ENCODE assay signal across 35 cellular contexts in genomic region chr3:158737410-158737809, GRCh38. TPM values are rescaled to one million over a fixed set of nuclear protein-coding genes. Genes with fewer than 3 reads are reported as not detected.
"Had no signal": no experiment of that assay in that cellular context is flagged by ENCODE, and none has a peak within 500 bp of the region (broad histone marks: within the 10 kb centered on the region; RNA-seq: fewer than 3 reads in every experiment).

No MANE protein-coding gene starts in this region.

- DNase-seq: Karpas-422, Kasumi-1, MG63, MM.1S, MV-4-11, NCI-H1048, NCI-H1092, NCI-H1092 treated with DMSO at 0.1 percent for 48 hours, NCI-H1105, NCI-H1105 treated with DMSO at 0.1 percent for 48 hours, NCI-H1417, NCI-H1417 treated with DMSO at 0.1 percent for 48 hours, NCI-H1436, NCI-H1436 treated with DMSO at 0.1 percent for 48 hours, NCI-H146, NCI-H1694, NCI-H1694 treated with DMSO at 0.1 percent for 48 hours, NCI-H187, NCI-H187 treated with DMSO at 0.1 percent for 48 hours, NCI-H1930, NCI-H2029, NCI-H2029 treated with DMSO at 0.1 percent for 48 hours, NCI-H2081, NCI-H2081 treated with DMSO at 0.1 percent for 48 hours, NCI-H2107, NCI-H2171, NCI-H2171 treated with DMSO at 0.1 percent for 48 hours, NCI-H2227 treated with DMSO at 0.1 percent for 48 hours, NCI-H226, NCI-H345, NCI-H446 treated with DMSO at 0.1 percent for 48 hours, NCI-H510A had no signal

- H3K4me3 ChIP-seq: MG63 had no signal

- H3K4me2 ChIP-seq: KMS-11 had no signal

- H3K9me3 ChIP-seq: MG63 had no signal

- H3K9ac ChIP-seq: KMS-11 had no signal

- H3K27ac ChIP-seq: KMS-11 had no signal

- H3K27me3 ChIP-seq: MG63 had no signal

RNA-seq across cellular contexts. Expression of gene RARRES1, which starts 5.2 kb away (rescaled TPM):
- total RNA-seq: MCF 10A, NCI-H460 had no signal
